ENCODE assay signal across 8 cellular contexts in the genomic region with DNA sequence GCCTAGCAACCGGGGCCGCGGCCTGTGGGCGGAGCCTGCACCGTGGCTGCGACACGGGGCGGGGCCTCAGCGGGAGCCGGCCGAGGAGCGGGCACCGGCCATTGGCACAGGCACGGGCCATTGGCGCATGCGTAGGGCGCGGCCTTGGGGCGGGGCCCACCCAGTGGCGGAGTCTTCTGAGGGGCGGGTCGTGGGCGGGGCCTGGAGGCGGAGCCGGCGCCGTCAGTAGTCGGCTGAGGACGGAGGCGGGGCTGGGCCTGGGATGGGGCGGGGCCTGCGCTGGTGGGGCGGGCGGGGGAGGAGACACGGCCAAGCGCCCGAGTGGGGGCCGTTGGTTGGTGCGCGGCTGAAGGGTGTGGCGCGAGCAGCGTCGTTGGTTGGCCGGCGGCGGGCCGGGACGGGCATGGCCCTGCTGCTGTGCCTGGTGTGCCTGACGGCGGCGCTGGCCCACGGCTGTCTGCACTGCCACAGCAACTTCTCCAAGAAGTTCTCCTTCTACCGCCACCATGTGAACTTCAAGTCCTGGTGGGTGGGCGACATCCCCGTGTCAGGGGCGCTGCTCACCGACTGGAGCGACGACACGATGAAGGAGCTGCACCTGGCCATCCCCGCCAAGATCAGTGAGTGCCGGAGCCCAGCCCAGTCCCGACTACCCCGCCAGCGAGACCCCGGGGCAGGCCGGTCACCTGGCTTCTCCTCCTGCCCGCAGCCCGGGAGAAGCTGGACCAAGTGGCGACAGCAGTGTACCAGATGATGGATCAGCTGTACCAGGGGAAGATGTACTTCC. TPM values are rescaled to one million over a fixed set of nuclear protein-coding genes. Genes with fewer than 3 reads are reported as not detected.
DNase-seq lines count a peak whose midpoint lies in the region; ATAC-seq, FAIRE-seq and TF ChIP-seq lines count a peak whose summit lies in the region.

A gene with protein sequence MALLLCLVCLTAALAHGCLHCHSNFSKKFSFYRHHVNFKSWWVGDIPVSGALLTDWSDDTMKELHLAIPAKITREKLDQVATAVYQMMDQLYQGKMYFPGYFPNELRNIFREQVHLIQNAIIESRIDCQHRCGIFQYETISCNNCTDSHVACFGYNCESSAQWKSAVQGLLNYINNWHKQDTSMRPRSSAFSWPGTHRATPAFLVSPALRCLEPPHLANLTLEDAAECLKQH (plus strand): TSS at position 373 of the 787 bp plus-strand sequence. CDS start 31 bp downstream, at position 404.

- H3K9ac ChIP-seq in keratinocyte (ENCODE audit: control insufficient read depth, extremely low read depth, insufficient read depth, low read length): peak within 1 kb of the TSS; percentile 85

- peak within 1 kb of the TSS; percentile 90 for H3K4me2 ChIP-seq in keratinocyte (ENCODE audit: control insufficient read depth, extremely low read depth, insufficient read depth, low read depth, low read length)

- H2AFZ ChIP-seq in keratinocyte (ENCODE audit: control insufficient read depth, low read length): peak within 1 kb of the TSS; percentile 71

- H3K4me3 ChIP-seq in AG10803 (ENCODE audit: low read length): peak within 1 kb of the TSS; percentile 76
- H3K4me3 ChIP-seq in keratinocyte (ENCODE audit: control insufficient read depth in 2 of 3, extremely low read depth in 1 of 3, insufficient read depth in 2 of 3, low read depth in 1 of 3, low read length in 3 of 3): peak within 1 kb of the TSS; percentile 61 to 80 (median 71)

- dilution Hi-C loops in keratinocyte (cut with MboI; ENCODE audit: extremely low pct_ligation_motif_present, low sequenced_read_pairs): no loop called here

- TF ChIP-seq CTCF in AG10803 (conservative IDR thresholded peaks at IDR 0.05; ENCODE audit: low read length) (peak; percentile 45), keratinocyte (optimal IDR thresholded peaks at IDR 0.05 in 1 of 3, IDR thresholded peaks at IDR 0.05 in 1 of 3, conservative IDR thresholded peaks at IDR 0.05 in 1 of 3; ENCODE audit: extremely low read depth in 1 of 3, insufficient read depth in 2 of 3, low read length in 3 of 3) (peak; percentile 35 to 68 (median 57))

- peaks cover 24% of the 10 kb centered on the region in 2 experiments for H3K36me3 ChIP-seq in keratinocyte (ENCODE audit: control insufficient read depth in 2 of 2, extremely low read depth in 1 of 2, insufficient read depth in 2 of 2, low read length in 2 of 2)

- peaks cover 26% of the 10 kb centered on the region for H3K4me1 ChIP-seq in keratinocyte (ENCODE audit: control insufficient read depth, extremely low read depth, insufficient read depth, low read length)

- H3K9me3 ChIP-seq in keratinocyte (ENCODE audit: control insufficient read depth, low read depth, low read length): no peaks in the 10 kb centered on the region

- no peaks in the 10 kb centered on the region for H3K27me3 ChIP-seq in keratinocyte (ENCODE audit: control insufficient read depth, extremely low read depth, insufficient read depth, low read length)

- peak; percentile 69 for ATAC-seq in GM19035 (IDR thresholded peaks at IDR 0.05; ENCODE audit: unreplicated experiment)
- ATAC-seq in HG03354 (IDR thresholded peaks at IDR 0.05; ENCODE audit: poor library complexity, severe bottlenecking, unreplicated experiment): peak; percentile 65
- peak; percentile 85 to 87 for ATAC-seq in activated CD4-positive, CD25-positive, alpha-beta regulatory T cell treated with anti-CD3 and anti-CD28 coated beads, Interleukin-2, amount 50 U/mL, for 24 hours

- no peaks in the 10 kb centered on the region for H4K20me1 ChIP-seq in keratinocyte (ENCODE audit: control insufficient read depth, extremely low read depth, insufficient read depth, low read length)

- peak within 1 kb of the TSS; percentile 79 for H3K27ac ChIP-seq in keratinocyte (ENCODE audit: control insufficient read depth, insufficient read depth, low read length)

- H3K9me1 ChIP-seq in keratinocyte (ENCODE audit: control insufficient read depth, extremely low read depth, insufficient read depth, low read length): no peaks in the 10 kb centered on the region

- H3K79me2 ChIP-seq in keratinocyte (ENCODE audit: control insufficient read depth, insufficient read depth, low read length): peaks cover 25% of the 10 kb centered on the region

- no peak for FAIRE-seq in keratinocyte (lab: Jason Lieb, UNC)

- DNase-seq in AG10803 (ENCODE audit: low read depth) (peak; percentile 95), NCI-H345 treated with DMSO at 0.1 percent for 48 hours (lab: John Stamatoyannopoulos, UW; ENCODE audit: unreplicated experiment) (peak; percentile 99), cerebellar cortex (ENCODE audit: low spot score) (peak; percentile 97), keratinocyte (ENCODE audit: low read depth, low spot score) (peak; percentile 82)
- peak; percentile 100 for DNase-seq in stimulated activated CD4-positive, alpha-beta T cell treated with anti-CD3 and anti-CD28 coated beads, Interleukin-15, amount 100 ng/mL, for 1 hour (ENCODE audit: low read depth in 1 of 2, low spot score in 1 of 2)

RNA-seq across cellular contexts. Expression of the gene that starts here (rescaled TPM):
- polyA plus RNA-seq in keratinocyte: 6.0 to 14.9 TPM (median 6.7 TPM) in 3 replicates
- 1.8 TPM for polyA plus RNA-seq in keratinocyte (2011; ENCODE audit: low read depth)
- polyA plus RNA-seq in keratinocyte (2011; cell fraction: cytosol; rRNA removed): 3.4 and 6.7 TPM in 2 replicates
- polyA plus RNA-seq in keratinocyte (2011; cell fraction: nucleus; rRNA removed): 23.2 and 33.2 TPM in 2 replicates
- polyA plus RNA-seq in keratinocyte (2012; ENCODE audit: low replicate concordance): 6.3 and 7.6 TPM in 2 replicates
- polyA minus RNA-seq in keratinocyte: 5.0 to 8.4 TPM (median 7.2 TPM) in 3 replicates
- 3.5 TPM for polyA minus RNA-seq in keratinocyte (2011; cell fraction: cytosol; rRNA and poly(A)+ RNA removed)
- polyA minus RNA-seq in keratinocyte (2011; cell fraction: nucleus; rRNA and poly(A)+ RNA removed): 1.6 and 3.3 TPM in 2 replicates

Comparison
In these comparisons a context has a peak if more than half of its experiments do, and no peak if none do; other contexts are left out.
1. Peak in every context shown above with its lines: DNase-seq, ATAC-seq, H3K4me3 ChIP-seq and H3K27ac ChIP-seq.